Comparison of ENCODE assay signal across 1 cellular context in genomic region chr4:185395956-185396723, GRCh38.
TF ChIP-seq lines count a peak whose summit lies in the region.

No MANE protein-coding gene starts in this region.

TF ChIP-seq in K562, 482 proteins besides CTCF, POLR2A, EP300 and RAD21 (continued from another document and continues in another):
- TF ChIP-seq ATF4 (CRISPR knock-in tag; IDR thresholded peaks at IDR 0.05) (0 out of 2 replicates have a peak, but pooled peaks have one; percentile 2), FOXP4 (CRISPR knock-in tag; IDR thresholded peaks at IDR 0.05; ENCODE audit: borderline replicate concordance) (peak; percentile 89; the same call in 1 of the 2 replicates), KAT7 (CRISPR knock-in tag; IDR thresholded peaks at IDR 0.05; ENCODE audit: borderline replicate concordance) (no peak; the same call in 1 of the 2 replicates), MYNN (IDR thresholded peaks at IDR 0.05) (no peak), MYNN (CRISPR knock-in tag; IDR thresholded peaks at IDR 0.05) (no peak), ZFP1 (CRISPR knock-in tag; IDR thresholded peaks at IDR 0.05) (no peak), PHF21A (IDR thresholded peaks at IDR 0.05; ENCODE audit: borderline replicate concordance, low read depth) (no peak), ATF7 (IDR thresholded peaks at IDR 0.05) (peak; percentile 96), NR2C2 (CRISPR knock-in tag; IDR thresholded peaks at IDR 0.05) (no peak), NR2C2 (tag; IDR thresholded peaks at IDR 0.05) (peak; percentile 78), BCL6 (CRISPR knock-in tag; IDR thresholded peaks at IDR 0.05) (no peak), HIVEP1 (CRISPR knock-in tag; IDR thresholded peaks at IDR 0.05) (peak; percentile 66; the same call in 1 of the 2 replicates), SOX6 (IDR thresholded peaks at IDR 0.05) (peak; percentile 49), NFIX (CRISPR knock-in tag; IDR thresholded peaks at IDR 0.05; ENCODE audit: low read depth) (no peak), ZNF253 (CRISPR knock-in tag; conservative IDR thresholded peaks at IDR 0.05) (no peak), ZNF444 (CRISPR knock-in tag; IDR thresholded peaks at IDR 0.05) (no peak), ESRRB (CRISPR knock-in tag; IDR thresholded peaks at IDR 0.05; ENCODE audit: borderline replicate concordance) (no peak), YBX1 (IDR thresholded peaks at IDR 0.05) (no peak), E2F6 (IDR thresholded peaks at IDR 0.05; ENCODE audit: borderline replicate concordance in 1 of 2, extremely low read depth in 1 of 2, insufficient read depth in 1 of 2, insufficient read length in 1 of 2, low read depth in 1 of 2, low read length in 1 of 2, poor library complexity in 1 of 2, severe bottlenecking in 1 of 2) (peak; percentile 86), NFRKB (IDR thresholded peaks at IDR 0.05; ENCODE audit: low read depth) (peak; percentile 59; the same call in 1 of the 2 replicates), COPS2 (conservative IDR thresholded peaks at IDR 0.05) (no peak), ZBTB49 (CRISPR knock-in tag; IDR thresholded peaks at IDR 0.05; ENCODE audit: borderline replicate concordance) (peak; percentile 78; the same call in 1 of the 2 replicates), HMG20A (CRISPR knock-in tag; conservative IDR thresholded peaks at IDR 0.05) (no peak), DDX20 (tag; IDR thresholded peaks at IDR 0.05; ENCODE audit: low read depth) (no peak), TOE1 (IDR thresholded peaks at IDR 0.05; ENCODE audit: borderline replicate concordance) (peak; percentile 54; the same call in 1 of the 2 replicates), TOE1 (CRISPR knock-in tag; IDR thresholded peaks at IDR 0.05; ENCODE audit: borderline replicate concordance, low read depth) (peak; percentile 44; the same call in 1 of the 2 replicates), ZNF263 (CRISPR knock-in tag; IDR thresholded peaks at IDR 0.05; ENCODE audit: borderline replicate concordance) (peak; percentile 51; the same call in 1 of the 2 replicates), RBM22 (IDR thresholded peaks at IDR 0.05; ENCODE audit: low read depth, low read length, poor library complexity, severe bottlenecking) (peak; percentile 93), KDM4B (IDR thresholded peaks at IDR 0.05; ENCODE audit: borderline replicate concordance in 2 of 2, low read depth in 1 of 2) (peak in 1 of 2 experiments; percentile 64; a peak in 1 of 4 replicates), TBP (optimal IDR thresholded peaks at IDR 0.05; ENCODE audit: low read depth, low read length) (peak; percentile 25), GTF2E2 (tag; IDR thresholded peaks at IDR 0.05) (no peak), ZNF384 (IDR thresholded peaks at IDR 0.05; ENCODE audit: low read depth, low read length) (no peak), FOSL1 (tag; conservative IDR thresholded peaks at IDR 0.05) (no peak; the same call in 1 of the 2 replicates), MED1 (CRISPR knock-in tag; IDR thresholded peaks at IDR 0.05; ENCODE audit: borderline replicate concordance) (no peak), JUN (IDR thresholded peaks at IDR 0.05; ENCODE audit: borderline replicate concordance, low read depth, low read length) (peak; percentile 37; the same call in 1 of the 2 replicates), JUN (CRISPR knock-in tag; IDR thresholded peaks at IDR 0.05; ENCODE audit: borderline replicate concordance) (peak; percentile 97), LARP7 (IDR thresholded peaks at IDR 0.05) (peak; percentile 62; the same call in 1 of the 2 replicates), ZMIZ1 (IDR thresholded peaks at IDR 0.05; ENCODE audit: low read depth in 2 of 2, low read length in 2 of 2) (no peak), E2F3 (CRISPR knock-in tag; IDR thresholded peaks at IDR 0.05) (peak; percentile 70), KLF6 (CRISPR knock-in tag; IDR thresholded peaks at IDR 0.05; ENCODE audit: borderline replicate concordance) (no peak; the same call in 1 of the 2 replicates), WHSC1 (IDR thresholded peaks at IDR 0.05; ENCODE audit: low read length) (no peak), HDGF (IDR thresholded peaks at IDR 0.05) (no peak), ZNF23 (CRISPR knock-in tag; IDR thresholded peaks at IDR 0.05) (no peak), ARID3A (IDR thresholded peaks at IDR 0.05; ENCODE audit: borderline replicate concordance, low read depth, low read length) (no peak), POLR3G (IDR thresholded peaks at IDR 0.05; ENCODE audit: extremely low read depth, insufficient read length, insufficient replicate concordance) (no peak), CUX1 (CRISPR knock-in tag; IDR thresholded peaks at IDR 0.05) (no peak), ETV6 (IDR thresholded peaks at IDR 0.05; ENCODE audit: borderline replicate concordance in 1 of 2, low read depth in 2 of 2, low read length in 1 of 2) (no peak), ETV6 (CRISPR knock-in tag; IDR thresholded peaks at IDR 0.05; ENCODE audit: borderline replicate concordance) (peak; percentile 87; the same call in 1 of the 2 replicates), TCF15 (CRISPR knock-in tag; IDR thresholded peaks at IDR 0.05) (no peak), BACH1 (tag; IDR thresholded peaks at IDR 0.05) (no peak), ARID1B (IDR thresholded peaks at IDR 0.05) (peak; percentile 12; the same call in 1 of the 2 replicates), NONO (IDR thresholded peaks at IDR 0.05; ENCODE audit: low read depth in 2 of 2, low read length in 1 of 2) (peak in 1 of 2 experiments; percentile 90; a peak in 2 of 4 replicates), SP2 (IDR thresholded peaks at IDR 0.05; ENCODE audit: extremely low read depth, low read depth, low read length, poor library complexity, severe bottlenecking) (no peak), ZNF133 (CRISPR knock-in tag; IDR thresholded peaks at IDR 0.05) (no peak), ETV1 (tag; conservative IDR thresholded peaks at IDR 0.05; ENCODE audit: low read depth) (0 out of 2 replicates have a peak, but pooled peaks have one; percentile 6)
